ENCODE assay signal across 8 cellular contexts in the genomic region with DNA sequence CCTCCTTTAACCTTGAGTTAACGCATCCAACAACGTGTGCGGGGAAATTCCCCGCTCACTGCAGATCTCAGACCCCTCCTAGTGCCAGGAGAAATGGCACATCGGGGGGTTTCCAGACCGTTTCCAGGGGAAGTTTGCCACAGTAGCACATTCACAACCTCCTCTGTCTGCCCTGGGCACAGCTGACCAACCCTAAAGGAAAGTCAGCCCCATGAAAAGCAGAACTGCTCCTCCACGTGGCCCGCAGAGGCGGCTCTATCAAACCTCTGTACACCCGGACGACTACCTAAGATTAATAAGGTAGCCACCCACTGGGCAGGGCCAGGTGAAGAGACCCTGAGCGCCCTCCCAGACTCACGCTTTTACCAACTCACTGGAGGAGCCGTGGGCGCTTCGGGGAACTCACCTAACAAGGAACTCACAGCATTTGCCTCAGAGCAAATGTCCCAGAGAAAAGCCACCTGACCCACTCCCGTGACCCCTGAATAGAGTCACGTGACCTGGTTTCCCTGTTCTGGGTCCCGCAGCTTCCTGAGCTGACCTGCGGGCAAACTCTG. TPM values are rescaled to one million over a fixed set of nuclear protein-coding genes. Genes with fewer than 3 reads are reported as not detected.
DNase-seq lines count a peak whose midpoint lies in the region; ATAC-seq and TF ChIP-seq lines count a peak whose summit lies in the region.

No MANE protein-coding gene starts in this region.

- H3K4me1 Mint-ChIP-seq in activated T-helper 17 cell treated with anti-CD3 and anti-CD28 coated beads, Interleukin-2, amount 50 U/mL, for 72 hours = peaks cover 42% of the 10 kb centered on the region

- intact Hi-C loops in right lobe of liver (cut with DNase I) = no loop called here

- H3K36me3 Mint-ChIP-seq in activated T-helper 17 cell treated with anti-CD3 and anti-CD28 coated beads, Interleukin-2, amount 50 U/mL, for 72 hours (ENCODE audit: low read depth) = peaks cover 56% of the 10 kb centered on the region

- peak overlapping the region; percentile 100 for H3K27ac Mint-ChIP-seq in activated T-helper 17 cell treated with anti-CD3 and anti-CD28 coated beads, Interleukin-2, amount 50 U/mL, for 72 hours

- H3K9me3 ChIP-seq in right lobe of liver = no peaks in the 10 kb centered on the region

- H3K36me3 ChIP-seq in GM06990 (ENCODE audit: control insufficient read depth, insufficient read depth, low read length) (no peaks in the 10 kb centered on the region), right lobe of liver (no peaks in the 10 kb centered on the region)

- ATAC-seq in GM21619 (IDR thresholded peaks at IDR 0.05; ENCODE audit: unreplicated experiment) (peak; percentile 42), right lobe of liver (peak; percentile 31 to 48 (median 34))
- peak; percentile 59 for ATAC-seq in activated T-helper 17 cell treated with anti-CD3 and anti-CD28 coated beads, Interleukin-2, amount 50 U/mL, for 72 hours (replicated peaks)

- no peaks in the 10 kb centered on the region for H3K9me3 Mint-ChIP-seq in activated T-helper 17 cell treated with anti-CD3 and anti-CD28 coated beads, Interleukin-2, amount 50 U/mL, for 72 hours

- TF ChIP-seq POLR2A in right lobe of liver (IDR thresholded peaks at IDR 0.05) = no peak

- DNase-seq in GM06990 (ENCODE audit: extremely low read depth, insufficient read length) (peak; percentile 88), MV-4-11 (lab: John Stamatoyannopoulos, UW) (peak; percentile 81), right lobe of liver (peak in 2 of 3 donors; percentile 42 to 65), NCI-H82 (lab: John Stamatoyannopoulos, UW) (no peak), NCI-H345 (lab: John Stamatoyannopoulos, UW) (no peak)
- peak; percentile 74 to 79 for DNase-seq in stimulated activated CD8-positive, alpha-beta memory T cell treated with anti-CD3 and anti-CD28 coated beads, Interleukin-7, amount 100 ng/mL, for 4 hours (ENCODE audit: low read depth in 2 of 2)

- peak overlapping the region; percentile 65 for H3K4me3 ChIP-seq in GM06990 (replicated peaks; ENCODE audit: low read depth, low read length)
- H3K4me3 ChIP-seq in right lobe of liver = peak overlapping the region in 1 of 3 donors; percentile 22

- WGBS in right lobe of liver (ENCODE audit: insufficient coverage, low coverage, low lambda C conversion rate, missing lambda C conversion rate) = 20% methylated on average over 1 of the region's 20 CpGs

- H3K27me3 Mint-ChIP-seq in activated T-helper 17 cell treated with anti-CD3 and anti-CD28 coated beads, Interleukin-2, amount 50 U/mL, for 72 hours = no peaks in the 10 kb centered on the region

- peak overlapping the region; percentile 98 for H3K4me3 Mint-ChIP-seq in activated T-helper 17 cell treated with anti-CD3 and anti-CD28 coated beads, Interleukin-2, amount 50 U/mL, for 72 hours

- TF ChIP-seq CTCF in GM06990 (IDR thresholded peaks at IDR 0.05; ENCODE audit: insufficient read depth, low read length, poor library complexity, severe bottlenecking) = peak; percentile 32
- no peak for TF ChIP-seq CTCF in right lobe of liver (IDR thresholded peaks at IDR 0.05)

- H3K4me1 ChIP-seq in right lobe of liver = no peaks in the 10 kb centered on the region

- H3K27ac ChIP-seq in right lobe of liver = peak overlapping the region; percentile 79 to 86 (median 81)

- H3K27me3 ChIP-seq in GM06990 (replicated peaks; ENCODE audit: control insufficient read depth, insufficient read depth, low read length) = no peaks in the 10 kb centered on the region
- no peaks in the 10 kb centered on the region for H3K27me3 ChIP-seq in right lobe of liver

RNA-seq across cellular contexts. Expression of gene RASSF2, which starts 8.6 kb away (rescaled TPM):
- total RNA-seq in activated T-helper 17 cell treated with anti-CD3 and anti-CD28 coated beads, Interleukin-2, amount 50 U/mL, for 72 hours = 10 to 100 TPM; 50.2 to 58.4 TPM
- total RNA-seq in right lobe of liver = 1 to 10 TPM; 2.0 to 4.8 (median 4.2) TPM

Comparison
In these comparisons a context has a peak if more than half of its experiments do, and no peak if none do; other contexts are left out.
1. DNase-seq: peak in GM06990 (single experiment), MV-4-11 (single experiment), right lobe of liver (2 of 3) and stimulated activated CD8-positive, alpha-beta memory T cell treated with anti-CD3 and anti-CD28 coated beads, Interleukin-7, amount 100 ng/mL, for 4 hours (2 of 2); none in NCI-H82 (single experiment) and NCI-H345 (single experiment).
2. RNA of gene RASSF2, which starts 8.6 kb away (total RNA-seq): 50.2 to 58.4 TPM in activated T-helper 17 cell treated with anti-CD3 and anti-CD28 coated beads, Interleukin-2, amount 50 U/mL, for 72 hours; 2.0 to 4.8 TPM in right lobe of liver; every median in the first group is over 4 times any median in the second.
3. Peak in every context shown above with its lines, with median percentiles within 50 percentile points of each other: ATAC-seq.